13 cellular contexts compared by ENCODE assay signal in genomic region chr20:64133951-64134407, GRCh38. TPM values are rescaled to one million over a fixed set of nuclear protein-coding genes. Genes with fewer than 3 reads are reported as not detected.
DNase-seq lines count a peak whose midpoint lies in the region; ATAC-seq and TF ChIP-seq lines count a peak whose summit lies in the region.
"Had no signal": no experiment of that assay in that cellular context is flagged by ENCODE, and none has a peak within 500 bp of the region (broad histone marks: within the 10 kb centered on the region; RNA-seq: fewer than 3 reads in every experiment).

No MANE protein-coding gene starts in this region.

- TF ChIP-seq CTCF in SK-N-SH (IDR thresholded peaks at IDR 0.05) (no peak), fibroblast of mammary gland (conservative IDR thresholded peaks at IDR 0.05; ENCODE audit: control insufficient read depth, insufficient read depth, low read depth, low read length) (peak; percentile 21), retinal pigment epithelial cell (conservative IDR thresholded peaks at IDR 0.05; ENCODE audit: low read depth, low read length) (peak; percentile 41)

- H3K4me3 Mint-ChIP-seq in stimulated activated memory B cell treated with anti-CD40 and anti-IgM and Interleukin-4, amounts not matched to agents 10 μg/mL and 1 μg/mL and 100 μg/mL, for 72 hours, result no peak overlapping the region

- peaks cover 28% of the 10 kb centered on the region for H3K27me3 Mint-ChIP-seq in stimulated activated memory B cell treated with anti-CD40 and anti-IgM and Interleukin-4, amounts not matched to agents 10 μg/mL and 1 μg/mL and 100 μg/mL, for 72 hours

- H2AFZ ChIP-seq in SK-N-SH (ENCODE audit: low read depth), result no peak overlapping the region

- no peak for TF ChIP-seq EP300 in SK-N-SH (IDR thresholded peaks at IDR 0.05; ENCODE audit: borderline replicate concordance in 1 of 2, low read depth in 1 of 2, low read length in 1 of 2)

- no peak overlapping the region for H3K4me2 ChIP-seq in SK-N-SH

- H3K79me2 ChIP-seq in SK-N-SH (ENCODE audit: insufficient read depth), result no peaks in the 10 kb centered on the region

- peaks cover 5% of the 10 kb centered on the region for H3K36me3 Mint-ChIP-seq in stimulated activated memory B cell treated with anti-CD40 and anti-IgM and Interleukin-4, amounts not matched to agents 10 μg/mL and 1 μg/mL and 100 μg/mL, for 72 hours

- POLR2A ChIA-PET in SK-N-SH (lab: Yijun Ruan, JAX), result no interaction called here

- H3K27me3 ChIP-seq in SK-N-SH (ENCODE audit: insufficient read depth), result no peaks in the 10 kb centered on the region
- H3K27me3 ChIP-seq: body of pancreas, uterus had no signal

- no peaks in the 10 kb centered on the region for H3K9me2 ChIP-seq in SK-N-SH

- H3K9me3 Mint-ChIP-seq in stimulated activated memory B cell treated with anti-CD40 and anti-IgM and Interleukin-4, amounts not matched to agents 10 μg/mL and 1 μg/mL and 100 μg/mL, for 72 hours, result no peaks in the 10 kb centered on the region

- no peak overlapping the region for H3K27ac ChIP-seq in SK-N-SH (ENCODE audit: low read depth in 2 of 2, low read length in 1 of 2)
- H3K27ac ChIP-seq: body of pancreas, uterus had no signal

- no peaks in the 10 kb centered on the region for H4K20me1 ChIP-seq in SK-N-SH (ENCODE audit: insufficient read depth)

- no peaks in the 10 kb centered on the region for H3K4me1 Mint-ChIP-seq in stimulated activated memory B cell treated with anti-CD40 and anti-IgM and Interleukin-4, amounts not matched to agents 10 μg/mL and 1 μg/mL and 100 μg/mL, for 72 hours

- no peak overlapping the region for H3K9ac ChIP-seq in SK-N-SH

- ATAC-seq in SK-N-SH treated with all-trans-retinoic acid at 6 μM for 48 hours (no peak), GM21367 (IDR thresholded peaks at IDR 0.05; ENCODE audit: unreplicated experiment) (no peak)
- no peak for ATAC-seq in stimulated activated memory B cell treated with anti-CD40 and anti-IgM and Interleukin-4, amounts not matched to agents 10 μg/mL and 1 μg/mL and 100 μg/mL, for 72 hours
- ATAC-seq: body of pancreas had no signal

- 48% methylated on average over 8 of the region's 8 CpGs for WGBS in SK-N-SH (ENCODE audit: low lambda C conversion rate)

- no peaks in the 10 kb centered on the region for H3K36me3 ChIP-seq in SK-N-SH (replicated peaks in 1 of 2; ENCODE audit: control insufficient read depth in 1 of 2, insufficient read depth in 2 of 2, low read length in 1 of 2)
- H3K36me3 ChIP-seq: uterus had no signal

- H3F3A ChIP-seq in SK-N-SH (replicated peaks; ENCODE audit: insufficient read depth), result no peaks in the 10 kb centered on the region

- H3K4me3 ChIP-seq in SK-N-SH (ENCODE audit: low read depth in 2 of 2, low read length in 1 of 2) (no peak overlapping the region), fibroblast of mammary gland (ENCODE audit: control insufficient read depth, low read depth, low read length) (no peak overlapping the region), retinal pigment epithelial cell (ENCODE audit: low read length) (no peak overlapping the region)
- H3K4me3 ChIP-seq: body of pancreas, lung, uterus had no signal

- DNase-seq in SK-N-SH (peak; percentile 66), NAMALWA (ENCODE audit: low spot score) (peak; percentile 77), fibroblast of mammary gland (ENCODE audit: low read depth) (no peak), retinal pigment epithelial cell (ENCODE audit: low read depth) (no peak), middle frontal gyrus (ENCODE audit: extremely low spot score, low spot score) (no peak)
- DNase-seq: NCI-H1417 treated with DMSO at 0.1 percent for 48 hours, T1000, uterus had no signal

- H3K27ac Mint-ChIP-seq in stimulated activated memory B cell treated with anti-CD40 and anti-IgM and Interleukin-4, amounts not matched to agents 10 μg/mL and 1 μg/mL and 100 μg/mL, for 72 hours, result no peak overlapping the region

- TF ChIP-seq RAD21 in SK-N-SH (IDR thresholded peaks at IDR 0.05; ENCODE audit: low read length), result peak; percentile 71

- H3K9me3 ChIP-seq in SK-N-SH, result no peaks in the 10 kb centered on the region
- H3K9me3 ChIP-seq: body of pancreas, uterus had no signal

- H3K4me1 ChIP-seq in SK-N-SH (ENCODE audit: control insufficient read depth in 1 of 2, insufficient read depth in 2 of 2, low read depth in 1 of 2, low read length in 1 of 2), result peaks cover 0 to 4% of the 10 kb centered on the region in 2 experiments; a peak in 1 of 4 replicates
- H3K4me1 ChIP-seq: body of pancreas, uterus had no signal

- CTCF ChIA-PET in SK-N-SH (lab: Yijun Ruan, JAX), result interaction anchor here (0.9 to 1.0 kb wide), 2 partner anchors 14 to 33 kb away, joined by 3 to 5 read pairs; no protein-coding TSS in a partner anchor

TF ChIP-seq in SK-N-SH, 30 proteins besides CTCF, POLR2A, EP300 and RAD21 (continues in another document):
- TF ChIP-seq SMC3 (IDR thresholded peaks at IDR 0.05; ENCODE audit: low read depth, low read length), result peak; percentile 39; the same call in 1 of the 2 replicates
- TF ChIP-seq REST (IDR thresholded peaks at IDR 0.05; ENCODE audit: low read depth, low read length), result no peak
- TF ChIP-seq TAF1 (IDR thresholded peaks at IDR 0.05; ENCODE audit: borderline replicate concordance, low read depth, low read length), result no peak
- no peak for TF ChIP-seq TCF12 (IDR thresholded peaks at IDR 0.05)

TF ChIP-seq in SK-N-SH treated with all-trans-retinoic acid at 6 μM for 48 hours, 23 proteins besides CTCF, POLR2A, EP300 and RAD21:
- TF ChIP-seq RARB (CRISPR knock-in tag; IDR thresholded peaks at IDR 0.05) (no peak), TSHZ2 (CRISPR knock-in tag; IDR thresholded peaks at IDR 0.05) (no peak), SNAI2 (CRISPR knock-in tag; IDR thresholded peaks at IDR 0.05) (no peak), TCF4 (CRISPR knock-in tag; IDR thresholded peaks at IDR 0.05; ENCODE audit: borderline replicate concordance) (no peak), BACH2 (CRISPR knock-in tag; IDR thresholded peaks at IDR 0.05; ENCODE audit: borderline replicate concordance) (no peak), ZNF8 (CRISPR knock-in tag; IDR thresholded peaks at IDR 0.05) (no peak), GLIS3 (CRISPR knock-in tag; IDR thresholded peaks at IDR 0.05) (no peak), TOX (CRISPR knock-in tag; IDR thresholded peaks at IDR 0.05; ENCODE audit: borderline replicate concordance) (no peak), ZFP30 (CRISPR knock-in tag; IDR thresholded peaks at IDR 0.05) (no peak)
- TF ChIP-seq, protein P1, sequence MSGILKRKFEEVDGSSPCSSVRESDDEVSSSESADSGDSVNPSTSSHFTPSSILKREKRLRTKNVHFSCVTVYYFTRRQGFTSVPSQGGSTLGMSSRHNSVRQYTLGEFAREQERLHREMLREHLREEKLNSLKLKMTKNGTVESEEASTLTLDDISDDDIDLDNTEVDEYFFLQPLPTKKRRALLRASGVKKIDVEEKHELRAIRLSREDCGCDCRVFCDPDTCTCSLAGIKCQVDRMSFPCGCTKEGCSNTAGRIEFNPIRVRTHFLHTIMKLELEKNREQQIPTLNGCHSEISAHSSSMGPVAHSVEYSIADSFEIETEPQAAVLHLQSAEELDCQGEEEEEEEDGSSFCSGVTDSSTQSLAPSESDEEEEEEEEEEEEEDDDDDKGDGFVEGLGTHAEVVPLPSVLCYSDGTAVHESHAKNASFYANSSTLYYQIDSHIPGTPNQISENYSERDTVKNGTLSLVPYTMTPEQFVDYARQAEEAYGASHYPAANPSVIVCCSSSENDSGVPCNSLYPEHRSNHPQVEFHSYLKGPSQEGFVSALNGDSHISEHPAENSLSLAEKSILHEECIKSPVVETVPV (CRISPR knock-in tag; IDR thresholded peaks at IDR 0.05), result no peak

RNA-seq across cellular contexts. Expression of gene NPBWR2, which starts 26.6 kb away (rescaled TPM):
- polyA plus RNA-seq in SK-N-SH (2012; rRNA removed), result not detected in 2 replicates
- polyA plus RNA-seq in SK-N-SH (2012; cell fraction: cytosol; rRNA removed), result not detected in 2 replicates
- not detected in 2 replicates for polyA plus RNA-seq in SK-N-SH (2012; cell fraction: nucleus; rRNA removed)
- polyA plus RNA-seq: lung had no signal

RNA-seq across cellular contexts. Expression of gene MYT1, which starts 30.3 kb away (rescaled TPM):
- polyA plus RNA-seq in SK-N-SH (2012; rRNA removed), result 0.10 and 0.23 TPM in 2 replicates
- 0.08 and 0.41 TPM in 2 replicates for polyA plus RNA-seq in SK-N-SH (2012; cell fraction: cytosol; rRNA removed)
- 0.31 and 0.52 TPM in 2 replicates for polyA plus RNA-seq in SK-N-SH (2012; cell fraction: nucleus; rRNA removed)

RNA-seq across cellular contexts. Expression of gene LKAAEAR1, which starts 49.8 kb away (rescaled TPM):
- 0.37 and 0.71 TPM in 2 replicates for polyA plus RNA-seq in SK-N-SH (2012; rRNA removed)
- polyA plus RNA-seq in SK-N-SH (2012; cell fraction: cytosol; rRNA removed), result 0.33 and 0.55 TPM in 2 replicates
- 0.37 and 1.2 TPM in 2 replicates for polyA plus RNA-seq in SK-N-SH (2012; cell fraction: nucleus; rRNA removed)

RNA-seq across cellular contexts. Expression of gene OPRL1, which starts 54.1 kb away (rescaled TPM):
- 1.7 and 1.8 TPM in 2 replicates for polyA plus RNA-seq in SK-N-SH (2012; rRNA removed)
- 0.77 and 1.3 TPM in 2 replicates for polyA plus RNA-seq in SK-N-SH (2012; cell fraction: cytosol; rRNA removed)
- polyA plus RNA-seq in SK-N-SH (2012; cell fraction: nucleus; rRNA removed), result 3.2 and 3.8 TPM in 2 replicates

RNA-seq across cellular contexts. Expression of gene RGS19, which starts 54.7 kb away (rescaled TPM):
- polyA plus RNA-seq in SK-N-SH (2012; rRNA removed), result 18.7 and 20.5 TPM in 2 replicates
- polyA plus RNA-seq in SK-N-SH (2012; cell fraction: cytosol; rRNA removed), result 10.0 and 16.3 TPM in 2 replicates
- polyA plus RNA-seq in SK-N-SH (2012; cell fraction: nucleus; rRNA removed), result 15.3 and 16.4 TPM in 2 replicates

Comparison
In these comparisons a context has a peak if more than half of its experiments do, and no peak if none do; other contexts are left out.
1. DNase-seq: peak in SK-N-SH (single experiment) and NAMALWA (single experiment); none in fibroblast of mammary gland (single experiment), retinal pigment epithelial cell (single experiment) and middle frontal gyrus (single experiment).